In genomic region chr5:105460721-105461120, GRCh38 we compare ENCODE assay signal across 27 cellular contexts.
"Had no signal": no experiment of that assay in that cellular context is flagged by ENCODE, and none has a peak within 500 bp of the region (broad histone marks: within the 10 kb centered on the region; RNA-seq: fewer than 3 reads in every experiment).

No MANE protein-coding gene starts in this region.

- DNase-seq: islet precursor cell; left ventricle myocardium inferior; midbrain; mucosa of descending colon; naive thymus-derived CD4-positive, alpha-beta T cell; nucleus accumbens; retina; right cardiac atrium; stimulated activated CD4-positive, alpha-beta T cell treated with anti-CD3 and anti-CD28 coated beads, Interleukin-12 subunit alpha, Interleukin-12 subunit beta, amount 100 ng/mL, for 4 hours; stimulated activated CD4-positive, alpha-beta T cell treated with anti-CD3 and anti-CD28 coated beads, Interleukin-15, amount 100 ng/mL, for 24 hours; stimulated activated CD4-positive, alpha-beta T cell treated with anti-CD3 and anti-CD28 coated beads, Interleukin-2, amount 100 ng/mL, for 24 hours; stimulated activated CD4-positive, alpha-beta T cell treated with anti-CD3 and anti-CD28 coated beads, Interleukin-4, amount 100 ng/mL, for 1 hour; stimulated activated naive B cell treated with anti-CD40 and anti-IgM and Interleukin-4, amounts not matched to agents 10 μg/mL and 1 μg/mL and 100 μg/mL, for 72 hours; stimulated activated naive CD8-positive, alpha-beta T cell treated with anti-CD3 and anti-CD28 coated beads, Interleukin-15, Interleukin-2, amounts not matched to agents 100 U/mL and 50 U/mL, for 24 hours; stomach; testis; thyroid gland; transverse colon; upper lobe of left lung had no signal

- H3K4me3 ChIP-seq: left ventricle myocardium inferior, lung, mucosa of descending colon, pancreas, prostate gland, skin epidermis, stomach, testis, thyroid gland, transverse colon, upper lobe of left lung, vagina had no signal

- H3K27ac Mint-ChIP-seq: naive thymus-derived CD4-positive, alpha-beta T cell; natural killer cell treated with Interleukin-12 subunit alpha and Interleukin-12 subunit beta and Interleukin-15 and Interleukin-18, amount 100 ng/mL, for 72 hours; stimulated activated naive B cell treated with anti-CD40 and anti-IgM and Interleukin-4, amounts not matched to agents 10 μg/mL and 1 μg/mL and 100 μg/mL, for 72 hours had no signal

- H3K4me1 ChIP-seq: left ventricle myocardium inferior, pancreas, prostate gland, stomach, testis, thyroid gland, transverse colon, upper lobe of left lung, vagina had no signal

- H3K27me3 ChIP-seq: pancreas, stomach, testis, thyroid gland, transverse colon, upper lobe of left lung, vagina had no signal

- H3K36me3 ChIP-seq: left ventricle myocardium inferior, pancreas, prostate gland, stomach, thyroid gland, transverse colon, upper lobe of left lung, vagina had no signal

- H3K4me3 Mint-ChIP-seq: naive thymus-derived CD4-positive, alpha-beta T cell; natural killer cell treated with Interleukin-12 subunit alpha and Interleukin-12 subunit beta and Interleukin-15 and Interleukin-18, amount 100 ng/mL, for 72 hours; neural crest cell; stimulated activated naive B cell treated with anti-CD40 and anti-IgM and Interleukin-4, amounts not matched to agents 10 μg/mL and 1 μg/mL and 100 μg/mL, for 72 hours had no signal

- H3K9me3 ChIP-seq: prostate gland, testis, thyroid gland, vagina had no signal

- H3K27ac ChIP-seq: left ventricle myocardium inferior, pancreas, prostate gland, skin epidermis, stomach, testis, thyroid gland, transverse colon, upper lobe of left lung, vagina had no signal

- ATAC-seq: mucosa of descending colon; naive thymus-derived CD4-positive, alpha-beta T cell; natural killer cell treated with Interleukin-12 subunit alpha and Interleukin-12 subunit beta and Interleukin-15 and Interleukin-18, amount 100 ng/mL, for 72 hours; pancreas; right cardiac atrium; sciatic nerve; stimulated activated naive B cell treated with anti-CD40 and anti-IgM and Interleukin-4, amounts not matched to agents 10 μg/mL and 1 μg/mL and 100 μg/mL, for 72 hours; stimulated activated naive CD8-positive, alpha-beta T cell treated with anti-CD3 and anti-CD28 coated beads, Interleukin-15, Interleukin-2, amounts not matched to agents 100 U/mL and 50 U/mL, for 24 hours had no signal

- H3K27me3 Mint-ChIP-seq: naive thymus-derived CD4-positive, alpha-beta T cell; natural killer cell treated with Interleukin-12 subunit alpha and Interleukin-12 subunit beta and Interleukin-15 and Interleukin-18, amount 100 ng/mL, for 72 hours; stimulated activated naive B cell treated with anti-CD40 and anti-IgM and Interleukin-4, amounts not matched to agents 10 μg/mL and 1 μg/mL and 100 μg/mL, for 72 hours had no signal

- H3K36me3 Mint-ChIP-seq: stimulated activated naive B cell treated with anti-CD40 and anti-IgM and Interleukin-4, amounts not matched to agents 10 μg/mL and 1 μg/mL and 100 μg/mL, for 72 hours had no signal

- H3K4me1 Mint-ChIP-seq: naive thymus-derived CD4-positive, alpha-beta T cell; neural crest cell; stimulated activated naive B cell treated with anti-CD40 and anti-IgM and Interleukin-4, amounts not matched to agents 10 μg/mL and 1 μg/mL and 100 μg/mL, for 72 hours had no signal
